In the genomic region with DNA sequence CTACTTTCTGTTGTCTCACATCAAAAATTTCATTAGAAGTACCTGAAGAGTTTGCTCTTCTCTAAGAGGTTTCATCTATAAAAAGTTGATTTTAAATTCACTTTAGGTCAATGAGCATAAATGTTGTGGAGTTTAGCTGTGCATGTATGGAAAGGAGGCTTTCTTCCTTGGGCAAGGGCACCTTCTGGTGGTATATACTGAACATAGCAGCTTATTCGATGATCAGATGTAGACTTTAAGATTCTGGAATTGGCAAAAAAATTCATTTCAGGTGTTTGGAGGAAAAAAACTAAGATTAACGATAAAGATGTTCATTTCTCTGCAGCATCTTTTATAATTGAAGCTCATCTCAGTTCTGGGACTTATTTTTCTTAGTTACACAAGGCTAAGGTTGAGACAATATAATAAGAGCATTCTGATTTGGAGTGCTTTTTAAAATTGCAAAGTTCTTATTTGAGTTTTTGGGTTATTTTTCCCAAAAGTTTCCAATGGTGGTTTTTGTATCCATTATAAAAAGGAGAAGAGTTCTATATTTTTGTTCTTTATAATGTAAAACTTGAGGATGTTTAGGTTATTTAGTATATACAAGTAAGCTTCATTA, we compare ENCODE assay signal across 9 cellular contexts. TPM values are rescaled to one million over a fixed set of nuclear protein-coding genes. Genes with fewer than 3 reads are reported as not detected.
DNase-seq lines count a peak whose midpoint lies in the region; ATAC-seq and TF ChIP-seq lines count a peak whose summit lies in the region.
"Had no signal": no experiment of that assay in that cellular context is flagged by ENCODE, and none has a peak within 500 bp of the region (broad histone marks: within the 10 kb centered on the region; RNA-seq: fewer than 3 reads in every experiment).

No MANE protein-coding gene starts in this region.

- H3K4me3 Mint-ChIP-seq in HFFc6: no peak overlapping the region
- H3K4me3 Mint-ChIP-seq: T-helper 1 cell treated with Interleukin-12 subunit alpha and Interleukin-12 subunit beta and Interleukin-4 antibody, amounts not matched to agents 30 μg/mL and 1 μg/mL, for 36 hours had no signal

- TF ChIP-seq CTCF in GM12864 (IDR thresholded peaks at IDR 0.05; ENCODE audit: low read depth, low read length, missing control alignments) (peak; percentile 74), HFFc6 (IDR thresholded peaks at IDR 0.05) (peak; percentile 90), Loucy (conservative IDR thresholded peaks at IDR 0.05; ENCODE audit: low read length) (peak; percentile 96)

- H3K9me2 ChIP-seq in Loucy (replicated peaks; ENCODE audit: low read depth, low read length): no peaks in the 10 kb centered on the region

- H3K79me2 ChIP-seq in Loucy (ENCODE audit: insufficient read depth, low read length): no peaks in the 10 kb centered on the region

- no peaks in the 10 kb centered on the region for H3K9me3 Mint-ChIP-seq in HFFc6
- H3K9me3 Mint-ChIP-seq: T-helper 1 cell treated with Interleukin-12 subunit alpha and Interleukin-12 subunit beta and Interleukin-4 antibody, amounts not matched to agents 30 μg/mL and 1 μg/mL, for 36 hours had no signal

- 0 out of 2 replicates have a peak, but pooled peaks cover 2% of the 10 kb centered on the region for H3F3A ChIP-seq in Loucy (ENCODE audit: low read depth)

- no peak overlapping the region for H3K27ac Mint-ChIP-seq in HFFc6
- H3K27ac Mint-ChIP-seq: T-helper 1 cell treated with Interleukin-12 subunit alpha and Interleukin-12 subunit beta and Interleukin-4 antibody, amounts not matched to agents 30 μg/mL and 1 μg/mL, for 36 hours had no signal

- H3K9me3 ChIP-seq in Loucy (ENCODE audit: insufficient read depth, low read depth, low read length): no peaks in the 10 kb centered on the region

- no peak for ATAC-seq in GM19452 (IDR thresholded peaks at IDR 0.05; ENCODE audit: unreplicated experiment)

- H3K4me1 Mint-ChIP-seq in HFFc6 (ENCODE audit: low read depth): no peaks in the 10 kb centered on the region; the same call in none of the 2 replicates

- DNase-seq in AG08396 (ENCODE audit: low spot score): peak; percentile 45
- DNase-seq in GM12864 (ENCODE audit: low read depth): peak; percentile 16
- DNase-seq in HFFc6: peak; percentile 59
- DNase-seq in SK-N-DZ (ENCODE audit: low spot score): peak; percentile 64
- DNase-seq in dermis blood vessel endothelial cell: peak; percentile 76
- peak; percentile 78 for DNase-seq in medulla oblongata (ENCODE audit: extremely low spot score)

- H4K20me1 ChIP-seq in Loucy (ENCODE audit: insufficient read depth, low read length, poor library complexity, severe bottlenecking): no peaks in the 10 kb centered on the region

- no peak overlapping the region for H2AFZ ChIP-seq in Loucy (ENCODE audit: low read length)

- no peaks in the 10 kb centered on the region; the same call in 1 of the 2 replicates for H3K27me3 Mint-ChIP-seq in HFFc6 (ENCODE audit: insufficient read depth)

- no peak overlapping the region for H3K4me2 ChIP-seq in Loucy (ENCODE audit: low read depth, low read length, poor library complexity, severe bottlenecking)

- no peaks in the 10 kb centered on the region for H3K36me3 Mint-ChIP-seq in HFFc6 (ENCODE audit: low read depth)

- H3K27me3 ChIP-seq in Loucy (ENCODE audit: insufficient read depth, low read length, poor library complexity, severe bottlenecking): no peaks in the 10 kb centered on the region

- H3K4me3 ChIP-seq in GM12864 (ENCODE audit: low read depth, low read length) (no peak overlapping the region), Loucy (ENCODE audit: low read length, poor library complexity, severe bottlenecking) (no peak overlapping the region)

- H3K4me1 ChIP-seq in Loucy (ENCODE audit: insufficient read depth, low read length, poor library complexity, severe bottlenecking): peaks cover 3% of the 10 kb centered on the region

- no peak overlapping the region for H3K9ac ChIP-seq in Loucy (ENCODE audit: low read depth, low read length, poor library complexity, severe bottlenecking)

- H3K36me3 ChIP-seq in Loucy (ENCODE audit: insufficient read depth, low read length): no peaks in the 10 kb centered on the region

RNA-seq across cellular contexts. Expression of gene TMEM117, which starts 46.8 kb away (rescaled TPM):
- total RNA-seq in HFFc6 (2021; fragmentation: NEBNext Ultra II Directional; extraction: Animal tissue kit (Norgen Biotek cat#: 25700)): 1 to 10 TPM; 5.5 to 8.8 (median 7.0) TPM
- 12.0 and 14.6 TPM in 2 replicates for polyA plus RNA-seq in SK-N-DZ (2014; cell fraction: cytosol; rRNA removed)
- polyA plus RNA-seq in SK-N-DZ (2014; cell fraction: nucleus; rRNA removed): 8.9 and 14.2 TPM in 2 replicates
- 3.4 and 4.8 TPM in 2 replicates for total RNA-seq in dermis blood vessel endothelial cell

Comparison
In these comparisons a context has a peak if more than half of its experiments do, and no peak if none do; other contexts are left out.
1. DNase-seq: peak in every context shown above with its lines; median percentile 78 in medulla oblongata; 76 in dermis blood vessel endothelial cell; 64 in SK-N-DZ; 59 in HFFc6; 45 in AG08396; 16 in GM12864.